In the genomic region with DNA sequence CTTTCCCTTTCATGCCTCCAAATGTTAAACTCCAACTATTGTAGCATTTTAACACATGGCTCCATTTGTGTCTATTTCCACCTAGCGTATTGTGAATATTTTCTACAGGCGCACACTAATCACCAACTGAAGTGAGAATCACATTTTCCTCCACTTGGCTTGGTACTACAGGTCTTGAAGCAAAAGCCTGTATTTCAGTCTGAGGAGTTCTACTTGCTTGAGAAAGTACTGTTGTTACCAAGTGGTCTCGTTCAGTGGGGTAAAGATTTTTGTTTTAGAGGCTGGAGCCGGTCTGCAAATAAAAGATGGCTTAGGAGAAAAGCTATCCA, we compare ENCODE assay signal across 8 cellular contexts. TPM values are rescaled to one million over a fixed set of nuclear protein-coding genes. Genes with fewer than 3 reads are reported as not detected.
DNase-seq lines count a peak whose midpoint lies in the region; ATAC-seq and TF ChIP-seq lines count a peak whose summit lies in the region.

No MANE protein-coding gene starts in this region.

- no peak for ATAC-seq in HG03196 (IDR thresholded peaks at IDR 0.05; ENCODE audit: unreplicated experiment)

- intact Hi-C loops in prostate gland (cut with DNase I), result loop anchor here (10.0 kb wide), 1 partner anchor 186 kb away; no protein-coding TSS in a partner anchor

- TF ChIP-seq POLR2A in prostate gland (IDR thresholded peaks at IDR 0.05), result no peak

- WGBS in prostate gland, result 12% methylated on average over 4 of the region's 4 CpGs

- peaks cover 36% of the 10 kb centered on the region for H3K79me2 ChIP-seq in OCI-LY3 (ENCODE audit: low read length)

- peak overlapping the region; percentile 72 for H3K4me3 ChIP-seq in GM12864 (ENCODE audit: low read depth, low read length)
- H3K4me3 ChIP-seq in H7 (ENCODE audit: insufficient read depth, low read depth, low read length), result peak overlapping the region; percentile 86
- H3K4me3 ChIP-seq in OCI-LY3 (ENCODE audit: low read length), result peak overlapping the region; percentile 96
- H3K4me3 ChIP-seq in epithelial cell of esophagus (ENCODE audit: low read length), result peak overlapping the region; percentile 94
- peak overlapping the region; percentile 68 to 90 for H3K4me3 ChIP-seq in prostate gland

- peak overlapping the region; percentile 70 for H3K9ac ChIP-seq in OCI-LY3 (ENCODE audit: low read length)

- peak overlapping the region; percentile 92 for H3K4me2 ChIP-seq in OCI-LY3 (ENCODE audit: low read length)

- H3K27ac ChIP-seq in OCI-LY3 (ENCODE audit: low read length) (0 out of 2 replicates have a peak overlapping the region, but pooled peaks have one; percentile 9), prostate gland (peak overlapping the region; percentile 93)

- H3K9me3 ChIP-seq in OCI-LY3 (ENCODE audit: insufficient read depth, low read length) (no peaks in the 10 kb centered on the region), prostate gland (no peaks in the 10 kb centered on the region)

- H3K36me3 ChIP-seq in H7 (replicated peaks; ENCODE audit: control insufficient read depth, insufficient read depth, low read length) (peaks cover 1% of the 10 kb centered on the region), OCI-LY3 (replicated peaks; ENCODE audit: low read depth, low read length) (peaks cover 9% of the 10 kb centered on the region), prostate gland (no peaks in the 10 kb centered on the region)

- DNase-seq in GM12864 (ENCODE audit: low read depth) (no peak), H7 (no peak), epithelial cell of esophagus (ENCODE audit: low read depth) (no peak), prostate gland (ENCODE audit: low spot score) (no peak), KG1 (lab: John Stamatoyannopoulos, UW) (no peak), AG08395 (ENCODE audit: low spot score) (no peak)

- peaks cover 8% of the 10 kb centered on the region; the same call in 1 of the 2 replicates for H4K20me1 ChIP-seq in OCI-LY3 (ENCODE audit: insufficient read depth, low read length)

- H3K4me1 ChIP-seq in OCI-LY3 (ENCODE audit: low read length) (peaks cover 20% of the 10 kb centered on the region), prostate gland (replicated peaks) (no peaks in the 10 kb centered on the region)

- H3K27me3 ChIP-seq in H7 (ENCODE audit: control insufficient read depth, insufficient read depth, low read length) (no peaks in the 10 kb centered on the region), OCI-LY3 (ENCODE audit: low read depth, low read length) (no peaks in the 10 kb centered on the region), prostate gland (replicated peaks; ENCODE audit: insufficient read depth) (no peaks in the 10 kb centered on the region)

- peak overlapping the region; percentile 96 for H2AFZ ChIP-seq in OCI-LY3 (ENCODE audit: low read depth, low read length)

- TF ChIP-seq CTCF in GM12864 (IDR thresholded peaks at IDR 0.05; ENCODE audit: low read depth, low read length, missing control alignments) (no peak), OCI-LY3 (IDR thresholded peaks at IDR 0.05; ENCODE audit: low read depth, low read length) (no peak), epithelial cell of esophagus (IDR thresholded peaks at IDR 0.05; ENCODE audit: insufficient read depth, low read depth, low read length, missing control alignments) (no peak), prostate gland (IDR thresholded peaks at IDR 0.05) (no peak)

RNA-seq across cellular contexts. Expression of gene PTBP2, which starts 0.6 kb away (rescaled TPM):
- total RNA-seq in H7 (2014; rRNA removed; shearing (Covaris generic)), result 88.5 and 123 TPM in 2 replicates
- total RNA-seq in prostate gland, result 10 to 100 TPM; 22.0 to 78.8 TPM
